ENCODE assay signal across 29 cellular contexts in the genomic region with DNA sequence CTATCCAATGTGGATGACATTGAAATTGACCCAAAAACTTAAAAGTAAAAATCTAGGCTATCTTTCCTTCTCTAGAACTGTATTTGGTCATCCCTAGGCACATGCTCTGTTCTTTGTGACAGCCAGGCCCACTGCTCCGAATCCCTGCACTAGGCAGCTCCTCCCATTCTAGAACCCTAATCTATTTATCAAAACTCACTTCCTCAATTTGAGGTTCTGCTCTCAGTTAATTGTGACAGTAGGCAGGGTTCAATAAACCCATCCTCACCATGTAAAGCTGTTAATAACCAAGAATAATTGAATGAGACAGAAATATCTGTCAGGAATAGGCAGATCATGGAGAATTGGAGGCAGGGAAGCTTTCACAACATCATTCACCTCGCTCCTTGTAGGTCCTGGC.
"Had no signal": no experiment of that assay in that cellular context is flagged by ENCODE, and none has a peak within 500 bp of the region (broad histone marks: within the 10 kb centered on the region; RNA-seq: fewer than 3 reads in every experiment).

No MANE protein-coding gene starts in this region.

- H3K27ac ChIP-seq: ascending aorta, cardiac muscle cell, Peyer's patch, RWPE1 had no signal

- H3K4me3 ChIP-seq: ascending aorta, cardiac muscle cell, Peyer's patch had no signal

- H3K36me3 ChIP-seq: ascending aorta, cardiac muscle cell, Peyer's patch had no signal

- DNase-seq: activated CD4-positive, alpha-beta T cell treated with anti-CD3 and anti-CD28 coated beads, Interleukin-2, amount 10 ng/mL, durations not matched to agents 7 days and 5 days; activated CD4-positive, alpha-beta T cell treated with anti-CD3 and anti-CD28 coated beads, Interleukin-2, amount 50 U/mL, for 48 hours; activated CD8-positive, alpha-beta T cell treated with anti-CD3 and anti-CD28 coated beads, Interleukin-2, amount 10 ng/mL, durations not matched to agents 7 days and 5 days; activated gamma-delta T cell; activated naive CD4-positive, alpha-beta T cell treated with Interleukin-2 at 50 U/mL for 16 hours; activated naive CD8-positive, alpha-beta T cell treated with anti-CD3 and anti-CD28 coated beads, Interleukin-2, amount 10 ng/mL, durations not matched to agents 7 days and 5 days; activated T-cell treated with anti-CD3 and anti-CD28 coated beads, Interleukin-2, amount 50 U/mL, for 24 hours; amygdala; Kasumi-1; KG1; MM.1S; NCI-H1048; NCI-H1105 treated with DMSO at 0.1 percent for 48 hours; NCI-H1436; NCI-H1694; NCI-H1930; NCI-H2081 treated with DMSO at 0.1 percent for 48 hours; NCI-H345; NCI-H524 treated with DMSO at 0.1 percent for 48 hours; PC-3; Peyer's patch had no signal

- H3K9me3 ChIP-seq: Peyer's patch had no signal

- H3K4me1 ChIP-seq: ascending aorta, Peyer's patch had no signal

- ATAC-seq: activated CD8-positive, alpha-beta T cell treated with anti-CD3 and anti-CD28 coated beads, Interleukin-2, amount 10 ng/mL, durations not matched to agents 7 days and 5 days; PC-3; Right ventricle myocardium inferior had no signal

- H3K27me3 ChIP-seq: ascending aorta, cardiac muscle cell, Peyer's patch had no signal

- H3K4me3 Mint-ChIP-seq: activated CD4-positive, alpha-beta T cell treated with anti-CD3 and anti-CD28 coated beads, Interleukin-2, amount 10 ng/mL, durations not matched to agents 7 days and 5 days; activated CD8-positive, alpha-beta T cell treated with anti-CD3 and anti-CD28 coated beads, Interleukin-2, amount 10 ng/mL, durations not matched to agents 7 days and 5 days; activated naive CD4-positive, alpha-beta T cell treated with anti-CD3 and anti-CD28 coated beads, Interleukin-2, amount 50 U/mL, for 24 hours; activated naive CD8-positive, alpha-beta T cell treated with anti-CD3 and anti-CD28 coated beads, Interleukin-2, amount 10 ng/mL, durations not matched to agents 7 days and 5 days; activated T-cell treated with anti-CD3 and anti-CD28 coated beads, Interleukin-2, amount 50 U/mL, for 24 hours; central memory CD8-positive, alpha-beta T cell; T-helper 2 cell treated with Interferon-gamma antibody and Interleukin-4, amounts not matched to agents 5 μg/mL and 100 μg/mL, for 36 hours had no signal

- H3K27ac Mint-ChIP-seq: activated CD4-positive, alpha-beta T cell treated with anti-CD3 and anti-CD28 coated beads, Interleukin-2, amount 10 ng/mL, durations not matched to agents 7 days and 5 days; activated CD8-positive, alpha-beta T cell treated with anti-CD3 and anti-CD28 coated beads, Interleukin-2, amount 10 ng/mL, durations not matched to agents 7 days and 5 days; activated naive CD4-positive, alpha-beta T cell treated with anti-CD3 and anti-CD28 coated beads, Interleukin-2, amount 50 U/mL, for 24 hours; activated naive CD8-positive, alpha-beta T cell treated with anti-CD3 and anti-CD28 coated beads, Interleukin-2, amount 10 ng/mL, durations not matched to agents 7 days and 5 days; activated T-cell treated with anti-CD3 and anti-CD28 coated beads, Interleukin-2, amount 50 U/mL, for 24 hours; activated T-helper 2 cell treated with anti-CD3 and anti-CD28 coated beads, Interferon-gamma antibody, Interleukin-2, Interleukin-4, amounts not matched to agents 10 μg/mL and 5 μg/mL and 100 μg/mL, durations not matched to agents 14 hours and 24 hours and 36 hours; T-helper 2 cell treated with Interferon-gamma antibody and Interleukin-4, amounts not matched to agents 5 μg/mL and 100 μg/mL, for 36 hours had no signal

- H3K27me3 Mint-ChIP-seq: activated naive CD4-positive, alpha-beta T cell treated with anti-CD3 and anti-CD28 coated beads, Interleukin-2, amount 50 U/mL, for 24 hours; activated naive CD8-positive, alpha-beta T cell treated with anti-CD3 and anti-CD28 coated beads, Interleukin-2, amount 10 ng/mL, durations not matched to agents 7 days and 5 days; activated T-cell treated with anti-CD3 and anti-CD28 coated beads, Interleukin-2, amount 50 U/mL, for 24 hours; central memory CD8-positive, alpha-beta T cell had no signal
